25 cellular contexts compared by ENCODE assay signal in the genomic region with DNA sequence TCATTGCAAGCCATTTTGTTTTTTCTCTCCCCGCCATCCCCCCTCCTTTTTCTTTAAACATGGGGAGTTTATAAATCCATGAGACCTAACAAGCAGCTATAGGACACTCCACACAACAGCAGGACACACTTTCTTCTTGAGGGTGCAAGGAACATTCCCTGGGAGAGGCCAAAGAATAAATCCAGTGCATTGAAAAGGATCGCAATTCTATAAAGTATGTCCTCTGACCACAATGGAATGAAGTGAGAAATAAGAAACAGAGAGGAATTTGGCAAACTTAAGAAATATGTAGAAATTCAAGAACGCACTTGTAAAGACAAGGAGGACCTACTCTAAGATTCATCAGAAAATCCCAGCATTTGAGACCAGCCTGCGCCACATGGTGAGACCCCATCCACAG. TPM values are rescaled to one million over a fixed set of nuclear protein-coding genes. Genes with fewer than 3 reads are reported as not detected.
DNase-seq lines count a peak whose midpoint lies in the region; ATAC-seq and TF ChIP-seq lines count a peak whose summit lies in the region.
"Had no signal": no experiment of that assay in that cellular context is flagged by ENCODE, and none has a peak within 500 bp of the region (broad histone marks: within the 10 kb centered on the region; RNA-seq: fewer than 3 reads in every experiment).

No MANE protein-coding gene starts in this region.

- H3K27ac Mint-ChIP-seq in immature natural killer cell = peak overlapping the region; percentile 93 to 99 (median 98)
- H3K27ac Mint-ChIP-seq: activated B cell treated with CpG ODN at 0.5 μM for 24 hours; activated T-helper 17 cell treated with anti-CD3 and anti-CD28 coated beads, Interleukin-2, amount 50 U/mL, for 72 hours; neural progenitor cell; stimulated activated naive CD8-positive, alpha-beta T cell treated with anti-CD3 and anti-CD28 coated beads, Interleukin-15, Interleukin-2, amounts not matched to agents 100 ng/mL and 50 ng/mL, for 24 hours had no signal

- peak overlapping the region; percentile 81 to 93 (median 91) for H3K4me3 Mint-ChIP-seq in immature natural killer cell
- H3K4me3 Mint-ChIP-seq: activated B cell treated with CpG ODN at 0.5 μM for 24 hours; activated T-helper 17 cell treated with anti-CD3 and anti-CD28 coated beads, Interleukin-2, amount 50 U/mL, for 72 hours; neural progenitor cell; stimulated activated naive CD8-positive, alpha-beta T cell treated with anti-CD3 and anti-CD28 coated beads, Interleukin-15, Interleukin-2, amounts not matched to agents 100 ng/mL and 50 ng/mL, for 24 hours had no signal

- intact Hi-C loops in left cardiac atrium (cut with DNase I) = loop anchor here in 1 of 2 donors (10.0 kb wide), 1 partner anchor 48 kb away; no protein-coding TSS in a partner anchor

- H3K4me3 ChIP-seq in AG10803 (ENCODE audit: low read length) (no peak overlapping the region), MG63 (no peak overlapping the region)
- H3K4me3 ChIP-seq: BLaER1, breast epithelium, dorsolateral prefrontal cortex, neural progenitor cell, thyroid gland had no signal

- DNase-seq in AG10803 (ENCODE audit: low read depth) (peak; percentile 83), GM03348 (ENCODE audit: low spot score) (peak; percentile 62), astrocyte of the hippocampus (ENCODE audit: low read depth, low spot score) (peak; percentile 67), immature natural killer cell (no peak), MG63 (no peak), cerebellar cortex (ENCODE audit: low spot score) (no peak), left cardiac atrium (no peak)
- DNase-seq in effector CD4-positive, alpha-beta T cell = no peak
- DNase-seq: activated B cell treated with CpG ODN at 0.5 μM for 24 hours; activated CD4-positive, alpha-beta T cell treated with anti-CD3 and anti-CD28 coated beads, Interleukin-2, amount 50 U/mL, for 48 hours; activated CD8-positive, alpha-beta memory T cell treated with anti-CD3 and anti-CD28 coated beads, Interleukin-2, amount 50 U/mL, for 48 hours; dorsolateral prefrontal cortex; foreskin melanocyte; NCI-H2081; NCI-H345; NCI-H748 treated with DMSO at 0.1 percent for 48 hours; T1000; thyroid gland had no signal

- no peaks in the 10 kb centered on the region for H3K36me3 ChIP-seq in MG63
- H3K36me3 ChIP-seq: BLaER1, breast epithelium, neural progenitor cell, thyroid gland had no signal

- H3K27me3 ChIP-seq in MG63 = no peaks in the 10 kb centered on the region
- H3K27me3 ChIP-seq: BLaER1, breast epithelium, dorsolateral prefrontal cortex, thyroid gland had no signal

- H3K36me3 Mint-ChIP-seq in immature natural killer cell = no peaks in the 10 kb centered on the region
- H3K36me3 Mint-ChIP-seq: neural progenitor cell had no signal

- H3K9me3 ChIP-seq in MG63 = no peaks in the 10 kb centered on the region
- H3K9me3 ChIP-seq: BLaER1, breast epithelium, thyroid gland had no signal

- peaks cover 11 to 44% (median 32%) of the 10 kb centered on the region in 3 donors for H3K27me3 Mint-ChIP-seq in immature natural killer cell (ENCODE audit: low read depth in 3 of 3)
- H3K27me3 Mint-ChIP-seq: activated B cell treated with CpG ODN at 0.5 μM for 24 hours; activated T-helper 17 cell treated with anti-CD3 and anti-CD28 coated beads, Interleukin-2, amount 50 U/mL, for 72 hours had no signal

- no peak for ATAC-seq in left cardiac atrium
- ATAC-seq: activated T-helper 17 cell treated with anti-CD3 and anti-CD28 coated beads, Interleukin-2, amount 50 U/mL, for 72 hours; left lobe of liver; sciatic nerve had no signal

- peaks cover 90 to 91% of the 10 kb centered on the region in 2 donors for H3K4me1 Mint-ChIP-seq in immature natural killer cell

- TF ChIP-seq CTCF in AG10803 (conservative IDR thresholded peaks at IDR 0.05; ENCODE audit: low read length) = no peak

- H3K9me3 Mint-ChIP-seq in immature natural killer cell = no peaks in the 10 kb centered on the region
- H3K9me3 Mint-ChIP-seq: activated B cell treated with CpG ODN at 0.5 μM for 24 hours; neural progenitor cell; stimulated activated naive CD8-positive, alpha-beta T cell treated with anti-CD3 and anti-CD28 coated beads, Interleukin-15, Interleukin-2, amounts not matched to agents 100 ng/mL and 50 ng/mL, for 24 hours had no signal

RNA-seq across cellular contexts. Expression of a gene that starts 11.9 kb away (rescaled TPM):
- 100 to 1,000 TPM in 1 of 3 donors, 10 to 100 TPM in 2; 55.0 to 102 (median 91.0) TPM for polyA plus RNA-seq in immature natural killer cell
- total RNA-seq in MG63 (2014; rRNA removed; shearing (Covaris generic); ENCODE audit: low replicate concordance) = 4.4 and 6.3 TPM in 2 replicates
- 10 to 100 TPM; 66.4 to 77.5 TPM for total RNA-seq in left cardiac atrium

Comparison
In these comparisons a context has a peak if more than half of its experiments do, and no peak if none do; other contexts are left out.
1. DNase-seq: peak in AG10803 (single experiment), GM03348 (single experiment) and astrocyte of the hippocampus (single experiment); none in immature natural killer cell (0 of 3), MG63 (single experiment), effector CD4-positive, alpha-beta T cell (single experiment), cerebellar cortex (single experiment) and left cardiac atrium (single experiment).